In the genomic region with DNA sequence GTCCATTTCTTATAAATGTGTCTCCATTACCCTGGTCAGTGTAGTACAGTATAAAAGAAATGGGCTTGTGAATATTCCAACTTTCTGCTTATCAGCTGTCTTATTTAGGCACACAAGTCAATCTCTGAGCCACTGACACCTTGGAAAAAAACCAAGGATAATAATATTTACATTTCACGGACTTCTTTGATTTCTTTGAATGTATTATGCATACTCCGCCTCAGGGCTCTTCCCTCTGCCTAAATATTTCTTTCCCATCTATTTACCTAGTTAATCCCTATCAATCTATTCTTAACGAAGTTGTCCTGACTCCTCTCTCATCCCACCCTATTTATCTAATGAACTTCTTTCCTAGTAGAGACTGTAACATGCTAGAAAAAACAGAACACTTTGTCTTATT, we compare ENCODE assay signal across 31 cellular contexts.
"Had no signal": no experiment of that assay in that cellular context is flagged by ENCODE, and none has a peak within 500 bp of the region (broad histone marks: within the 10 kb centered on the region; RNA-seq: fewer than 3 reads in every experiment).

No MANE protein-coding gene starts in this region.

- H3K9me3 ChIP-seq: adrenal gland had no signal

- H3K36me3 ChIP-seq: adrenal gland, ascending aorta, brain microvascular endothelial cell, breast epithelium, cardiac muscle cell had no signal

- H3K27me3 ChIP-seq: adrenal gland, ascending aorta, body of pancreas, brain microvascular endothelial cell, breast epithelium, cardiac muscle cell had no signal

- DNase-seq: activated effector memory CD4-positive, alpha-beta T cell treated with anti-CD3 and anti-CD28 coated beads, Interleukin-2, amount 50 U/mL, for 16 hours; activated effector memory CD4-positive, alpha-beta T cell treated with Interleukin-2 at 50 U/mL for 16 hours; activated gamma-delta T cell; activated gamma-delta T cell treated with Interleukin-2 at 50 U/mL for 16 hours; activated naive CD4-positive, alpha-beta T cell; activated naive CD4-positive, alpha-beta T cell treated with anti-CD3 and anti-CD28 coated beads for 36 hours; activated naive CD4-positive, alpha-beta T cell treated with anti-CD3 and anti-CD28 coated beads, Interleukin-2, amount 10 ng/mL, durations not matched to agents 7 days and 5 days; activated naive CD4-positive, alpha-beta T cell treated with anti-CD3 and anti-CD28 coated beads, Interleukin-2, amount 50 U/mL, for 16 hours; activated naive CD4-positive, alpha-beta T cell treated with Interleukin-2 at 50 U/mL for 16 hours; activated naive CD8-positive, alpha-beta T cell treated with anti-CD3 and anti-CD28 coated beads for 36 hours; activated naive CD8-positive, alpha-beta T cell treated with anti-CD3 and anti-CD28 coated beads, Interleukin-2, amount 10 ng/mL, durations not matched to agents 7 days and 5 days; activated naive CD8-positive, alpha-beta T cell treated with anti-CD3 and anti-CD28 coated beads, Interleukin-2, amount 50 U/mL, for 24 hours; activated T-cell treated with anti-CD3 and anti-CD28 coated beads, Interleukin-2, amount 50 U/mL, for 24 hours; activated T-cell treated with anti-CD3 and anti-CD28 coated beads, Interleukin-2, amount 50 U/mL, for 4 hours; activated T-cell treated with anti-CD3 and anti-CD28 coated beads, Interleukin-2, amount 50 U/mL, for 48 hours; activated T-cell treated with anti-CD3 and anti-CD28 coated beads, Interleukin-2, amount 50 U/mL, for 72 hours; adrenal gland; amniotic stem cell; amygdala; anterior cingulate cortex; aorta; body of pancreas; brain microvascular endothelial cell; caudate nucleus; central memory CD4-positive, alpha-beta T cell; cerebellar nuclear complex had no signal

- H3K4me1 ChIP-seq: adrenal gland, ascending aorta, body of pancreas, breast epithelium had no signal

- FAIRE-seq: astrocyte, bronchial epithelial cell had no signal

- H3K4me3 ChIP-seq: adrenal gland, ascending aorta, body of pancreas, breast epithelium, cardiac muscle cell had no signal
